ENCODE assay signal across 8 cellular contexts in the genomic region with DNA sequence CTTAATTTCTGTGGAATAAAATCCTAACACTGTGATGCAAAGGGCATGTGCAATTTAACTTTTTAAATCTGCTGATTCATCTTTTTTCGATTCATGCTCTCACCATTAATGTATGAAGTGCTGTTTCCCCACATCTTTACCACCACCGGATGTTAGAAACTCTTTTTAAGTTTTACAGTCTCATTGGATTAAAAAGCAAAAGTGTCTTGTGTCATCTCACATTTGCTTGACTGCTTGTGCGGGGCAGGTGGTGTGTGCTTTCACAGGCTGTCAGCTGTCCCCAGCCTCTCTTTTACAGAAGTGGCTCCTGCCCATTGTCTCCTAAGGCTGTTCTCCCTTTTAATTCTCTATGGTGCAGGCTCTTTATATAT.
DNase-seq lines count a peak whose midpoint lies in the region; ATAC-seq, FAIRE-seq and TF ChIP-seq lines count a peak whose summit lies in the region.
"Not testable (repeated sequence)": the region's sequence is repeated elsewhere in the genome, so short reads cannot be mapped to it uniquely, and the experiment has no call there.

No MANE protein-coding gene starts in this region.

- TF ChIP-seq EP300 in K562 (IDR thresholded peaks at IDR 0.05; ENCODE audit: low read length) = not testable (repeated sequence)

- TF ChIP-seq POLR2A in K562 (conservative IDR thresholded peaks at IDR 0.05) = not testable (repeated sequence)

- in situ Hi-C loops in K562 (cut with MboI) = not testable (repeated sequence)

- not testable (repeated sequence) for H3K36me3 Mint-ChIP-seq in CD4-positive, CD25-positive, alpha-beta regulatory T cell

- not testable (repeated sequence) for H3K27ac Mint-ChIP-seq in CD4-positive, CD25-positive, alpha-beta regulatory T cell

- POLR2A ChIA-PET in K562 (lab: Yijun Ruan, JAX) = not testable (repeated sequence)

- intact Hi-C loops in K562 (cut with micrococcal nuclease) = not testable (repeated sequence)

- not testable (repeated sequence) for H3K36me3 ChIP-seq in CD4-positive, CD25-positive, alpha-beta regulatory T cell (ENCODE audit: control insufficient read depth, insufficient read depth, low read length); OCI-LY3 (replicated peaks; ENCODE audit: low read depth, low read length); K562 (ENCODE audit: control insufficient read depth, insufficient read depth, low read length)

- peak overlapping the region; percentile 41 for H3K27ac ChIP-seq in CD4-positive, CD25-positive, alpha-beta regulatory T cell (ENCODE audit: insufficient read depth, low read length, poor library complexity, severe bottlenecking)
- peak overlapping the region; percentile 99 for H3K27ac ChIP-seq in OCI-LY3 (ENCODE audit: low read length)
- H3K27ac ChIP-seq in K562 (ENCODE audit: extremely low read depth, low read depth, low read length) = not testable (repeated sequence)

- FAIRE-seq in K562 (lab: Jason Lieb, UNC) = not testable (repeated sequence)

- H3K4me2 ChIP-seq in OCI-LY3 (ENCODE audit: low read length); K562 (ENCODE audit: insufficient read depth, low read length): not testable (repeated sequence)

- H3K4me1 Mint-ChIP-seq in CD4-positive, CD25-positive, alpha-beta regulatory T cell = not testable (repeated sequence)

- H3K79me2 ChIP-seq in OCI-LY3 (ENCODE audit: low read length); K562 (ENCODE audit: control insufficient read depth, insufficient read depth, low read length): not testable (repeated sequence)

- peak overlapping the region; percentile 53 for H3K4me3 ChIP-seq in CD4-positive, CD25-positive, alpha-beta regulatory T cell (ENCODE audit: low read depth, low read length)
- H3K4me3 ChIP-seq in OCI-LY3 (ENCODE audit: low read length); K562: not testable (repeated sequence)

- not testable (repeated sequence) for H3K27me3 Mint-ChIP-seq in CD4-positive, CD25-positive, alpha-beta regulatory T cell

- ATAC-seq in CD4-positive, CD25-positive, alpha-beta regulatory T cell (ENCODE audit: low read depth in 2 of 2) = peak; percentile 79 to 80
- ATAC-seq in GM18867 (IDR thresholded peaks at IDR 0.05; ENCODE audit: unreplicated experiment) (peak; percentile 68), GM19463 (IDR thresholded peaks at IDR 0.05; ENCODE audit: unreplicated experiment) (peak; percentile 54), HG02571 (IDR thresholded peaks at IDR 0.05; ENCODE audit: unreplicated experiment) (peak; percentile 61), HG03025 (IDR thresholded peaks at IDR 0.05; ENCODE audit: low FRiP score, unreplicated experiment) (peak; percentile 55), HG03432 (IDR thresholded peaks at IDR 0.05; ENCODE audit: unreplicated experiment) (peak; percentile 69)
- ATAC-seq in K562 = not testable (repeated sequence)

- 93% methylated on average over 2 of the region's 3 CpGs for WGBS in K562 (ENCODE audit: insufficient coverage, low coverage, missing lambda C conversion rate)

- TF ChIP-seq RAD21 in K562 (CRISPR knock-in tag; conservative IDR thresholded peaks at IDR 0.05 in 1 of 2, IDR thresholded peaks at IDR 0.05 in 1 of 2) = not testable (repeated sequence)

- H3K9ac ChIP-seq in OCI-LY3 (ENCODE audit: low read length); K562 (ENCODE audit: insufficient read depth in 1 of 2, low read depth in 2 of 2, low read length in 2 of 2): not testable (repeated sequence)

- H4K20me1 ChIP-seq in OCI-LY3 (ENCODE audit: insufficient read depth, low read length); K562 (replicated peaks; ENCODE audit: control insufficient read depth, insufficient read depth, low read length): not testable (repeated sequence)

- BruUV-seq in K562 (replicated peaks; lab: Mats Ljungman, UMichigan) = not testable (repeated sequence)

- CTCF ChIA-PET in K562 (lab: Yijun Ruan, JAX; ENCODE audit: low intra/inter-chr PET ratio) = not testable (repeated sequence)

- H3K9me3 Mint-ChIP-seq in CD4-positive, CD25-positive, alpha-beta regulatory T cell = not testable (repeated sequence)

- not testable (repeated sequence) for H3K27me3 ChIP-seq in CD4-positive, CD25-positive, alpha-beta regulatory T cell (ENCODE audit: control insufficient read depth, insufficient read depth, low read length); OCI-LY3 (ENCODE audit: low read depth, low read length); K562 (ENCODE audit: control insufficient read depth in 2 of 2, insufficient read depth in 2 of 2, low read length in 2 of 2)

- TF ChIP-seq CTCF in OCI-LY3 (IDR thresholded peaks at IDR 0.05; ENCODE audit: low read depth, low read length); K562 (IDR thresholded peaks at IDR 0.05 in 2 of 3, conservative IDR thresholded peaks at IDR 0.05 in 1 of 3; ENCODE audit: insufficient read depth in 2 of 3, low read depth in 1 of 3, low read length in 3 of 3): not testable (repeated sequence)

- not testable (repeated sequence) for H3K9me3 ChIP-seq in CD4-positive, CD25-positive, alpha-beta regulatory T cell (ENCODE audit: control insufficient read depth in 2 of 2, low read length in 2 of 2); OCI-LY3 (ENCODE audit: insufficient read depth, low read length); K562 (replicated peaks; ENCODE audit: control insufficient read depth, insufficient read depth, low read depth, low read length)

- H3K9me1 ChIP-seq in K562 (ENCODE audit: control insufficient read depth, insufficient read depth, low read length) = not testable (repeated sequence)

- not testable (repeated sequence) for H2AFZ ChIP-seq in OCI-LY3 (ENCODE audit: low read depth, low read length); K562 (ENCODE audit: low read depth, low read length)

- not testable (repeated sequence) for H3K4me3 Mint-ChIP-seq in CD4-positive, CD25-positive, alpha-beta regulatory T cell

- not testable (repeated sequence) for H3K4me1 ChIP-seq in CD4-positive, CD25-positive, alpha-beta regulatory T cell (ENCODE audit: control insufficient read depth, insufficient read depth, low read length, poor library complexity, severe bottlenecking); K562 (replicated peaks in 1 of 2; ENCODE audit: control insufficient read depth in 2 of 2, insufficient read depth in 2 of 2, low read length in 2 of 2)
- H3K4me1 ChIP-seq in OCI-LY3 (ENCODE audit: low read length) = peaks cover 40% of the 10 kb centered on the region

- peak in 2 of 3 donors; percentile 55 to 56 for DNase-seq in CD4-positive, CD25-positive, alpha-beta regulatory T cell
- not testable (repeated sequence) for DNase-seq in K562 (ENCODE audit: extremely low read depth in 1 of 4, low spot score in 3 of 4)

TF ChIP-seq in K562, 482 proteins besides CTCF, POLR2A, EP300 and RAD21:
- TF ChIP-seq MAFK (IDR thresholded peaks at IDR 0.05; ENCODE audit: low read length) = peak; percentile 20; the same call in 1 of the 2 replicates
- TF ChIP-seq MAFF (IDR thresholded peaks at IDR 0.05; ENCODE audit: low read length) = peak; percentile 19; the same call in 1 of the 2 replicates
